Comparison of ENCODE assay signal across 8 cellular contexts in genomic region chr17:8156174-8156992, GRCh38. TPM values are rescaled to one million over a fixed set of nuclear protein-coding genes. Genes with fewer than 3 reads are reported as not detected.
A peak's percentile ranks its signal among the peaks of the same experiment; 100 is the strongest.
DNase-seq lines count a peak whose midpoint lies in the region; ATAC-seq and TF ChIP-seq lines count a peak whose summit lies in the region.

No MANE protein-coding gene starts in this region.

- TF ChIP-seq RAD21 in Ishikawa (IDR thresholded peaks at IDR 0.05; ENCODE audit: low read depth), result no peak

- H3K4me1 ChIP-seq in esophagus muscularis mucosa (peaks cover 42 to 63% (median 62%) of the 10 kb centered on the region in 4 donors), muscle layer of duodenum (ENCODE audit: control insufficient read depth in 1 of 2, insufficient read depth in 2 of 2, low read length in 2 of 2) (peaks cover 14 to 41% of the 10 kb centered on the region in 2 donors)

- no peak overlapping the region for H3K27ac Mint-ChIP-seq in activated T-cell treated with anti-CD3 and anti-CD28 coated beads, Interleukin-2, amount 50 U/mL, for 24 hours

- H3K27me3 Mint-ChIP-seq in activated T-cell treated with anti-CD3 and anti-CD28 coated beads, Interleukin-2, amount 50 U/mL, for 24 hours, result no peaks in the 10 kb centered on the region

- intact Hi-C loops in esophagus muscularis mucosa (cut with DNase I), result no loop called here

- no peaks in the 10 kb centered on the region for H3K9me3 Mint-ChIP-seq in activated T-cell treated with anti-CD3 and anti-CD28 coated beads, Interleukin-2, amount 50 U/mL, for 24 hours

- no peak overlapping the region for H3K4me3 Mint-ChIP-seq in activated T-cell treated with anti-CD3 and anti-CD28 coated beads, Interleukin-2, amount 50 U/mL, for 24 hours

- peak; percentile 100 for TF ChIP-seq POLR2A in esophagus muscularis mucosa (IDR thresholded peaks at IDR 0.05; ENCODE audit: low read depth)

- H3K27ac ChIP-seq in esophagus muscularis mucosa (replicated peaks in 1 of 4) (peak overlapping the region; percentile 100), muscle layer of duodenum (ENCODE audit: low read length) (peak overlapping the region; percentile 100)

- TF ChIP-seq EP300 in Ishikawa (IDR thresholded peaks at IDR 0.05; ENCODE audit: borderline replicate concordance) (no peak), esophagus muscularis mucosa (IDR thresholded peaks at IDR 0.05) (peak; percentile 2)

- DNase-seq in DMS53 (lab: John Stamatoyannopoulos, UW) (peak; percentile 100), OCI-M2 (lab: John Stamatoyannopoulos, UW; ENCODE audit: unreplicated experiment) (peak; percentile 95), esophagus muscularis mucosa (ENCODE audit: extremely low spot score) (peak; percentile 100)
- DNase-seq in activated T-cell treated with anti-CD3 and anti-CD28 coated beads, Interleukin-2, amount 50 U/mL, for 24 hours, result peak; percentile 99
- DNase-seq in stimulated activated CD8-positive, alpha-beta memory T cell treated with anti-CD3 and anti-CD28 coated beads, Interleukin-7, amount 100 ng/mL, for 4 hours (ENCODE audit: low read depth in 2 of 2), result peak; percentile 100

- H3K27me3 ChIP-seq in esophagus muscularis mucosa (no peaks in the 10 kb centered on the region), muscle layer of duodenum (ENCODE audit: low read depth, low read length) (no peaks in the 10 kb centered on the region)

- peaks cover 40% of the 10 kb centered on the region for H3K36me3 Mint-ChIP-seq in activated T-cell treated with anti-CD3 and anti-CD28 coated beads, Interleukin-2, amount 50 U/mL, for 24 hours (ENCODE audit: low read depth)

- TF ChIP-seq CTCF in esophagus muscularis mucosa (IDR thresholded peaks at IDR 0.05), result no peak

- H3K9me3 ChIP-seq in esophagus muscularis mucosa (no peaks in the 10 kb centered on the region), muscle layer of duodenum (ENCODE audit: control insufficient read depth in 1 of 2, low read length in 2 of 2) (no peaks in the 10 kb centered on the region)

- ATAC-seq in GM21576 (IDR thresholded peaks at IDR 0.05; ENCODE audit: unreplicated experiment), result peak; percentile 74

- under 1% methylated on average over 61 of the region's 62 CpGs for WGBS in esophagus muscularis mucosa

- H3K4me3 ChIP-seq in esophagus muscularis mucosa, result peak overlapping the region; percentile 72 to 93 (median 84)
- H3K4me3 ChIP-seq in muscle layer of duodenum (ENCODE audit: low read depth in 1 of 2, low read length in 2 of 2), result peak overlapping the region; percentile 91 to 98

- H3K4me1 Mint-ChIP-seq in activated T-cell treated with anti-CD3 and anti-CD28 coated beads, Interleukin-2, amount 50 U/mL, for 24 hours (ENCODE audit: low read depth), result peaks cover 51% of the 10 kb centered on the region

- peaks cover 9 to 27% (median 23%) of the 10 kb centered on the region in 4 donors for H3K36me3 ChIP-seq in esophagus muscularis mucosa
- peaks cover 15 to 39% of the 10 kb centered on the region in 2 donors for H3K36me3 ChIP-seq in muscle layer of duodenum (ENCODE audit: control insufficient read depth in 1 of 2, insufficient read depth in 2 of 2, low read length in 2 of 2)

TF ChIP-seq in Ishikawa, 13 proteins besides CTCF, POLR2A, EP300 and RAD21:
- TF ChIP-seq, protein P1, sequence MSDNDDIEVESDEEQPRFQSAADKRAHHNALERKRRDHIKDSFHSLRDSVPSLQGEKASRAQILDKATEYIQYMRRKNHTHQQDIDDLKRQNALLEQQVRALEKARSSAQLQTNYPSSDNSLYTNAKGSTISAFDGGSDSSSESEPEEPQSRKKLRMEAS (IDR thresholded peaks at IDR 0.05), result peak; percentile 98
- TF ChIP-seq ZBTB7A (IDR thresholded peaks at IDR 0.05; ENCODE audit: low read depth) (no peak), EGR1 (IDR thresholded peaks at IDR 0.05) (peak; percentile 95), TEAD4 (IDR thresholded peaks at IDR 0.05) (peak; percentile 14; the same call in 1 of the 2 replicates), TAF1 (IDR thresholded peaks at IDR 0.05; ENCODE audit: low read depth) (no peak; the same call in 1 of the 2 replicates), TCF12 (IDR thresholded peaks at IDR 0.05; ENCODE audit: low read depth) (no peak), YY1 (IDR thresholded peaks at IDR 0.05; ENCODE audit: low read depth) (no peak), CEBPB (IDR thresholded peaks at IDR 0.05) (no peak), CREB1 (IDR thresholded peaks at IDR 0.05; ENCODE audit: low read depth) (peak; percentile 81), NFIC (IDR thresholded peaks at IDR 0.05) (no peak)
- TF ChIP-seq, protein P2, sequence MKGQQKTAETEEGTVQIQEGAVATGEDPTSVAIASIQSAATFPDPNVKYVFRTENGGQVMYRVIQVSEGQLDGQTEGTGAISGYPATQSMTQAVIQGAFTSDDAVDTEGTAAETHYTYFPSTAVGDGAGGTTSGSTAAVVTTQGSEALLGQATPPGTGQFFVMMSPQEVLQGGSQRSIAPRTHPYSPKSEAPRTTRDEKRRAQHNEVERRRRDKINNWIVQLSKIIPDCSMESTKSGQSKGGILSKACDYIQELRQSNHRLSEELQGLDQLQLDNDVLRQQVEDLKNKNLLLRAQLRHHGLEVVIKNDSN (IDR thresholded peaks at IDR 0.05), result peak; percentile 63; the same call in 1 of the 2 replicates

RNA-seq across cellular contexts. Expression of gene PER1, which starts 4.2 kb away (rescaled TPM):
- total RNA-seq in esophagus muscularis mucosa, result 100 to 1,000 TPM; 127 to 263 (median 168) TPM

RNA-seq across cellular contexts. Expression of gene VAMP2, which starts 6.4 kb away (rescaled TPM):
- total RNA-seq in esophagus muscularis mucosa, result 10 to 100 TPM; 23.7 to 36.4 (median 33.0) TPM

RNA-seq across cellular contexts. Expression of gene TMEM107, which starts 19.8 kb away (rescaled TPM):
- 10 to 100 TPM; 10.4 to 17.8 (median 13.6) TPM for total RNA-seq in esophagus muscularis mucosa

RNA-seq across cellular contexts. Expression of gene HES7, which starts 32.5 kb away (rescaled TPM):
- 1 to 10 TPM in 1 of 4 donors, not detected in 3; 1.4 TPM for total RNA-seq in esophagus muscularis mucosa

RNA-seq across cellular contexts. Expression of gene BORCS6, which starts 33.6 kb away (rescaled TPM):
- total RNA-seq in esophagus muscularis mucosa, result 10 to 100 TPM in 3 of 4 donors, 1 to 10 TPM in 1; 8.6 to 22.4 (median 13.9) TPM

Comparison
In these comparisons a context has a peak if more than half of its experiments do, and no peak if none do; other contexts are left out.
1. Peak in every context shown above with its lines: DNase-seq, ATAC-seq, H3K4me3 ChIP-seq and H3K27ac ChIP-seq.